34 cellular contexts compared by ENCODE assay signal in genomic region chr7:23123465-23123864, GRCh38.
"Had no signal": no experiment of that assay in that cellular context is flagged by ENCODE, and none has a peak within 500 bp of the region (broad histone marks: within the 10 kb centered on the region; RNA-seq: fewer than 3 reads in every experiment).

No MANE protein-coding gene starts in this region.

- H3K4me1 ChIP-seq: Peyer's patch, SJCRH30 had no signal

- H3K4me3 ChIP-seq: Peyer's patch, SJCRH30, SK-N-MC had no signal

- H3K27ac ChIP-seq: KMS-11, Peyer's patch, RWPE1, SJCRH30, SK-N-MC had no signal

- ATAC-seq: activated CD8-positive, alpha-beta T cell treated with anti-CD3 and anti-CD28 coated beads for 36 hours; activated T-cell treated with anti-CD3 and anti-CD28 coated beads, Interleukin-2, amount 50 U/mL, for 72 hours; activated T-helper 17 cell treated with anti-CD3 and anti-CD28 coated beads, Interleukin-2, amount 50 U/mL, for 72 hours; PC-3 had no signal

- H3K27me3 ChIP-seq: Peyer's patch, SJCRH30 had no signal

- H3K9me3 ChIP-seq: Peyer's patch, SJCRH30 had no signal

- DNase-seq: activated CD4-positive, alpha-beta T cell treated with anti-CD3 and anti-CD28 coated beads, Interleukin-2, amount 10 ng/mL, durations not matched to agents 24 days and 14 days; activated CD4-positive, alpha-beta T cell treated with anti-CD3 and anti-CD28 coated beads, Interleukin-2, amount 50 U/mL, for 4 hours; activated CD8-positive, alpha-beta T cell treated with anti-CD3 and anti-CD28 coated beads for 36 hours; activated effector memory CD4-positive, alpha-beta T cell treated with anti-CD3 and anti-CD28 coated beads, Interleukin-2, amount 50 U/mL, for 16 hours; activated naive CD4-positive, alpha-beta T cell; activated naive CD4-positive, alpha-beta T cell treated with anti-CD3 and anti-CD28 coated beads, Interleukin-2, amount 50 U/mL, for 16 hours; activated naive CD8-positive, alpha-beta T cell treated with anti-CD3 and anti-CD28 coated beads for 36 hours; activated T-cell treated with anti-CD3 and anti-CD28 coated beads, Interleukin-2, amount 50 U/mL, for 1 hour; activated T-cell treated with anti-CD3 and anti-CD28 coated beads, Interleukin-2, amount 50 U/mL, for 72 hours; amniotic stem cell; aorta; caudate nucleus; MM.1S; MV-4-11; NCI-H1092; NCI-H1436 treated with DMSO at 0.1 percent for 48 hours; NCI-H187; NCI-H2081; NCI-H2171 treated with DMSO at 0.1 percent for 48 hours; NCI-H226; NCI-H446 treated with DMSO at 0.1 percent for 48 hours; NCI-H524; NCI-H748 treated with DMSO at 0.1 percent for 48 hours; NK-92 treated with Interleukin-12 subunit alpha and Interleukin-12 subunit beta, amount 100 ng/mL, for 24 hours; PC-3; Peyer's patch; SHP77; SJCRH30; T1000; WERI-Rb-1 had no signal
